In the genomic region with DNA sequence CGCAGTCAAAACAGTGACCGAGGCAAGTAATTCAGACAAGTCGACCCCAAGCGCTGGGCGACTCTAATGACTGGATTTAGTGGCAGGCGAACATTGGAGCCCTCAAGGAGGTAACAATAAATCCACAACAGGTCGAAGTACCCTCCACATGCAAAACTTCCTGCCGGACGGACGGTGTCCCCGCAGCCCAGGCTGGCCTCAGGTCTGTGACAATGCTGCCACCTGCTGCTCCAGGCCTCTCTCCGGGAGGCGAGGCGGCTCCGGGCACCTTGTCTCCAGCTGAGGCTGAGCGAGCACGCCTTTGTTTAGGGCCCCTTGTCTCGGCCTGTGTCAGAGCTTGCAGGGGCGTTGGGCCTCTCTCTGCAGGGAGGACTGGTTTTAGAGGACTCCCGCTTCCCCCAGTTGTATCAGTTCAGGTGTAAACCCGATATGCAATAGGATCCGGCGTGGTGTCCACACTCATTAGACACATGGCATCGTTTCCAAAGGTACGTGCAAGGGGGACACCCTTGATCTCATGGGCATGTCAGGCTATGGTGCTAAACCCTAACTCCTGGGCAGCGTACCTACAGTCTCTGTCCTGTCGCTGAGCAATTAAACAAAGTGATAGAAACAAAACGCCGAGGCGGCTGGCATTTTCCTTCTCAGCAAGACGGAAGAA, we compare ENCODE assay signal across 1 cellular context.
A peak's percentile ranks its signal among the peaks of the same experiment; 100 is the strongest.
TF ChIP-seq lines count a peak whose summit lies in the region.

No MANE protein-coding gene starts in this region.

TF ChIP-seq in HepG2, 621 proteins besides CTCF, POLR2A, EP300 and RAD21 (continued from another document):
- TF ChIP-seq, protein P1, sequence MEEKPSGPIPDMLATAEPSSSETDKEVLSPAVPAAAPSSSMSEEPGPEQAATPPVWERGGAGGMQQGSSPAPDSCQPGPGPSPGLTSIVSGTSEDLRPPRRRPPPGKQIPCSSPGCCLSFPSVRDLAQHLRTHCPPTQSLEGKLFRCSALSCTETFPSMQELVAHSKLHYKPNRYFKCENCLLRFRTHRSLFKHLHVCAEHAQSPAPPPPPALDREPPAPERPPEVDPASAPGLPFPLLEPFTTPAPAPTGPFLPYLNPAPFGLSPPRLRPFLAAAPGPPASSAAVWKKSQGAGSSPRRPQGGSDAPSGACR (CRISPR knock-in tag; IDR thresholded peaks at IDR 0.05) = 0 out of 2 replicates have a peak, but pooled peaks have one; percentile 32
- TF ChIP-seq, protein P2, sequence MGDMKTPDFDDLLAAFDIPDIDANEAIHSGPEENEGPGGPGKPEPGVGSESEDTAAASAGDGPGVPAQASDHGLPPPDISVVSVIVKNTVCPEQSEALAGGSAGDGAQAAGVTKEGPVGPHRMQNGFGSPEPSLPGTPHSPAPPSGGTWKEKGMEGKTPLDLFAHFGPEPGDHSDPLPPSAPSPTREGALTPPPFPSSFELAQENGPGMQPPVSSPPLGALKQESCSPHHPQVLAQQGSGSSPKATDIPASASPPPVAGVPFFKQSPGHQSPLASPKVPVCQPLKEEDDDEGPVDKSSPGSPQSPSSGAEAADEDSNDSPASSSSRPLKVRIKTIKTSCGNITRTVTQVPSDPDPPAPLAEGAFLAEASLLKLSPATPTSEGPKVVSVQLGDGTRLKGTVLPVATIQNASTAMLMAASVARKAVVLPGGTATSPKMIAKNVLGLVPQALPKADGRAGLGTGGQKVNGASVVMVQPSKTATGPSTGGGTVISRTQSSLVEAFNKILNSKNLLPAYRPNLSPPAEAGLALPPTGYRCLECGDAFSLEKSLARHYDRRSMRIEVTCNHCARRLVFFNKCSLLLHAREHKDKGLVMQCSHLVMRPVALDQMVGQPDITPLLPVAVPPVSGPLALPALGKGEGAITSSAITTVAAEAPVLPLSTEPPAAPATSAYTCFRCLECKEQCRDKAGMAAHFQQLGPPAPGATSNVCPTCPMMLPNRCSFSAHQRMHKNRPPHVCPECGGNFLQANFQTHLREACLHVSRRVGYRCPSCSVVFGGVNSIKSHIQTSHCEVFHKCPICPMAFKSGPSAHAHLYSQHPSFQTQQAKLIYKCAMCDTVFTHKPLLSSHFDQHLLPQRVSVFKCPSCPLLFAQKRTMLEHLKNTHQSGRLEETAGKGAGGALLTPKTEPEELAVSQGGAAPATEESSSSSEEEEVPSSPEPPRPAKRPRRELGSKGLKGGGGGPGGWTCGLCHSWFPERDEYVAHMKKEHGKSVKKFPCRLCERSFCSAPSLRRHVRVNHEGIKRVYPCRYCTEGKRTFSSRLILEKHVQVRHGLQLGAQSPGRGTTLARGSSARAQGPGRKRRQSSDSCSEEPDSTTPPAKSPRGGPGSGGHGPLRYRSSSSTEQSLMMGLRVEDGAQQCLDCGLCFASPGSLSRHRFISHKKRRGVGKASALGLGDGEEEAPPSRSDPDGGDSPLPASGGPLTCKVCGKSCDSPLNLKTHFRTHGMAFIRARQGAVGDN (CRISPR knock-in tag; IDR thresholded peaks at IDR 0.05) = 0 out of 2 replicates have a peak, but pooled peaks have one; percentile 26
- TF ChIP-seq SSRP1 (CRISPR knock-in tag; IDR thresholded peaks at IDR 0.05) (no peak), GABPB1 (CRISPR knock-in tag; IDR thresholded peaks at IDR 0.05) (peak; percentile 41), STAG1 (CRISPR knock-in tag; IDR thresholded peaks at IDR 0.05) (peak; percentile 88), ZMYM4 (CRISPR knock-in tag; IDR thresholded peaks at IDR 0.05) (0 out of 2 replicates have a peak, but pooled peaks have one; percentile 20)
- TF ChIP-seq, protein P3, sequence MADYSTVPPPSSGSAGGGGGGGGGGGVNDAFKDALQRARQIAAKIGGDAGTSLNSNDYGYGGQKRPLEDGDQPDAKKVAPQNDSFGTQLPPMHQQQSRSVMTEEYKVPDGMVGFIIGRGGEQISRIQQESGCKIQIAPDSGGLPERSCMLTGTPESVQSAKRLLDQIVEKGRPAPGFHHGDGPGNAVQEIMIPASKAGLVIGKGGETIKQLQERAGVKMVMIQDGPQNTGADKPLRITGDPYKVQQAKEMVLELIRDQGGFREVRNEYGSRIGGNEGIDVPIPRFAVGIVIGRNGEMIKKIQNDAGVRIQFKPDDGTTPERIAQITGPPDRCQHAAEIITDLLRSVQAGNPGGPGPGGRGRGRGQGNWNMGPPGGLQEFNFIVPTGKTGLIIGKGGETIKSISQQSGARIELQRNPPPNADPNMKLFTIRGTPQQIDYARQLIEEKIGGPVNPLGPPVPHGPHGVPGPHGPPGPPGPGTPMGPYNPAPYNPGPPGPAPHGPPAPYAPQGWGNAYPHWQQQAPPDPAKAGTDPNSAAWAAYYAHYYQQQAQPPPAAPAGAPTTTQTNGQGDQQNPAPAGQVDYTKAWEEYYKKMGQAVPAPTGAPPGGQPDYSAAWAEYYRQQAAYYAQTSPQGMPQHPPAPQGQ (CRISPR knock-in tag; IDR thresholded peaks at IDR 0.05; ENCODE audit: borderline replicate concordance) = no peak
